ENCODE assay signal across 29 cellular contexts in the genomic region with DNA sequence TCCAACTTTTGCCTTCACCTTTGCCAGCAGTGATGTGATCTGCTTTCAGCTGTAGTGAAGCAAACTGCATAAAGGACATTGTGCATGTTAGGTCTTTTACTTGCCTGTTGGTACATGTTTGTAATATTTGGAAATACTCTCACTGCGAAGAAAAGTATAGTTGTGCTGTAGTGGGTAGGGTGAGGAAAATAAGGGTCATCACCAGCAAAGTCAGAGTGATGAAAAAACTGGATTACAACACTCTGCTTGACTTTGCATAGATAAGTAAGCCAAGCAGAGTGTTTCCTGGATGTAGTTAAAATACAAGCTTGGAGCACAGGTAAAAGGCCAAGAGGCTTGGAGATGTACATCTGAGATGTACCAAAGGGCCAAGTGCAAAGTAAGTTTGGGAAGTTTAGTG. TPM values are rescaled to one million over a fixed set of nuclear protein-coding genes. Genes with fewer than 3 reads are reported as not detected.
DNase-seq lines count a peak whose midpoint lies in the region; ATAC-seq, FAIRE-seq and TF ChIP-seq lines count a peak whose summit lies in the region.
"Had no signal": no experiment of that assay in that cellular context is flagged by ENCODE, and none has a peak within 500 bp of the region (broad histone marks: within the 10 kb centered on the region; RNA-seq: fewer than 3 reads in every experiment).

No MANE protein-coding gene starts in this region.

- no peaks in the 10 kb centered on the region for H3K9me3 Mint-ChIP-seq in CD4-positive, CD25-positive, alpha-beta regulatory T cell
- H3K9me3 Mint-ChIP-seq in naive thymus-derived CD8-positive, alpha-beta T cell = no peaks in the 10 kb centered on the region
- H3K9me3 Mint-ChIP-seq: activated T-cell treated with anti-CD3 and anti-CD28 coated beads, Interleukin-2, amount 50 U/mL, for 4 hours; CD8-positive, alpha-beta memory T cell had no signal

- peak overlapping the region in 2 of 3 donors; percentile 15 to 83 for H3K27ac Mint-ChIP-seq in CD4-positive, CD25-positive, alpha-beta regulatory T cell
- H3K27ac Mint-ChIP-seq in naive thymus-derived CD8-positive, alpha-beta T cell = peak overlapping the region in 9 of 10 donors; percentile 2 to 92 (median 69)
- H3K27ac Mint-ChIP-seq: H9 had no signal

- H3K36me3 ChIP-seq in CD4-positive, CD25-positive, alpha-beta regulatory T cell (ENCODE audit: control insufficient read depth, insufficient read depth, low read length) = no peaks in the 10 kb centered on the region
- H3K36me3 ChIP-seq in bronchial epithelial cell (ENCODE audit: control insufficient read depth, insufficient read depth, low read length) (no peaks in the 10 kb centered on the region), spleen (no peaks in the 10 kb centered on the region)
- H3K36me3 ChIP-seq: esophagus muscularis mucosa, gastroesophageal sphincter, suprapubic skin had no signal

- intact Hi-C loops in spleen (cut with DNase I; ENCODE audit: low total_unique reads) = no loop called here

- POLR2A ChIA-PET in naive thymus-derived CD8-positive, alpha-beta T cell (lab: Charles Lee) = interaction anchor here (0.9 to 10.6 kb wide), 6 partner anchors 9 to 64 kb away, joined by 3 to 63 read pairs (median 5); partner anchors contain the start of gene TGFBR1

- H3K4me3 ChIP-seq in CD4-positive, CD25-positive, alpha-beta regulatory T cell (ENCODE audit: low read depth, low read length) = no peak overlapping the region
- H3K4me3 ChIP-seq in HL-60 (replicated peaks; ENCODE audit: insufficient read depth, low read length) (no peak overlapping the region), bronchial epithelial cell (ENCODE audit: low read depth, low read length) (no peak overlapping the region), spleen (no peak overlapping the region)
- H3K4me3 ChIP-seq: esophagus muscularis mucosa, gastroesophageal sphincter, mucosa of descending colon, suprapubic skin had no signal

- ATAC-seq in CD4-positive, CD25-positive, alpha-beta regulatory T cell (ENCODE audit: low read depth in 2 of 2) = no peak
- ATAC-seq in naive thymus-derived CD8-positive, alpha-beta T cell = no peak
- ATAC-seq: activated T-cell treated with anti-CD3 and anti-CD28 coated beads, Interleukin-2, amount 50 U/mL, for 4 hours; gastroesophageal sphincter; mucosa of descending colon; SK-N-SH treated with all-trans-retinoic acid at 6 μM for 48 hours had no signal

- DNase-seq in CD4-positive, CD25-positive, alpha-beta regulatory T cell = no peak
- DNase-seq in HL-60 (ENCODE audit: low read depth in 1 of 2, low spot score in 1 of 2) (peak in 1 of 2 experiments; percentile 46), bronchial epithelial cell (ENCODE audit: low read depth) (peak; percentile 92), HuH-7.5 (ENCODE audit: low spot score) (no peak), kidney tubule cell (ENCODE audit: low spot score) (no peak), spleen (no peak)
- no peak for DNase-seq in naive thymus-derived CD8-positive, alpha-beta T cell
- DNase-seq: activated CD4-positive, CD25-positive, alpha-beta regulatory T cell; activated CD8-positive, alpha-beta memory T cell treated with anti-CD3 and anti-CD28 coated beads for 24 hours; activated naive CD4-positive, alpha-beta T cell treated with anti-CD3 and anti-CD28 coated beads, Interleukin-2, amount 10 ng/mL, durations not matched to agents 7 days and 5 days; activated T-cell treated with anti-CD3 and anti-CD28 coated beads, Interleukin-2, amount 50 U/mL, for 4 hours; CD8-positive, alpha-beta memory T cell; effector CD4-positive, alpha-beta T cell; H9; KG1; left cardiac atrium; mucosa of descending colon; NCI-H1048; NCI-H1930; NCI-H446; NK-92 treated with Interleukin-12 subunit alpha and Interleukin-12 subunit beta, amount 100 ng/mL, for 24 hours; RPMI8226; stimulated activated CD4-positive, alpha-beta T cell treated with anti-CD3 and anti-CD28 coated beads, Interleukin-12 subunit alpha, Interleukin-12 subunit beta, amount 100 ng/mL, for 4 hours; stimulated activated CD8-positive, alpha-beta memory T cell treated with anti-CD3 and anti-CD28 coated beads, Interleukin-4, amount 100 ng/mL, for 48 hours had no signal

- FAIRE-seq in bronchial epithelial cell (lab: Jason Lieb, UNC) = no peak
- FAIRE-seq: astrocyte had no signal

- no peaks in the 10 kb centered on the region for H3K27me3 ChIP-seq in CD4-positive, CD25-positive, alpha-beta regulatory T cell (ENCODE audit: control insufficient read depth, insufficient read depth, low read length)
- H3K27me3 ChIP-seq in HL-60 (ENCODE audit: insufficient read depth, poor library complexity, severe bottlenecking) (no peaks in the 10 kb centered on the region), bronchial epithelial cell (ENCODE audit: control insufficient read depth, insufficient read depth, low read length) (no peaks in the 10 kb centered on the region), spleen (replicated peaks in 1 of 7) (no peaks in the 10 kb centered on the region)
- H3K27me3 ChIP-seq: esophagus muscularis mucosa, gastroesophageal sphincter, suprapubic skin had no signal

- TF ChIP-seq CTCF in HL-60 (IDR thresholded peaks at IDR 0.05; ENCODE audit: insufficient read depth, low read length) (no peak), bronchial epithelial cell (IDR thresholded peaks at IDR 0.05; ENCODE audit: insufficient read depth, low read length, severe bottlenecking) (no peak), spleen (IDR thresholded peaks at IDR 0.05 in 8 of 11, conservative IDR thresholded peaks at IDR 0.05 in 3 of 11) (no peak)

- H3K27ac ChIP-seq in CD4-positive, CD25-positive, alpha-beta regulatory T cell (ENCODE audit: insufficient read depth, low read length, poor library complexity, severe bottlenecking) = no peak overlapping the region
- H3K27ac ChIP-seq in HL-60 (replicated peaks) (peak overlapping the region; percentile 20; the same call in 1 of the 2 replicates), spleen (peak overlapping the region in 4 of 8 donors; percentile 13 to 85 (median 34))
- H3K27ac ChIP-seq: esophagus muscularis mucosa, gastroesophageal sphincter, suprapubic skin had no signal

- 52 to 91% (median 75%) methylated on average over 1 of the region's 1 CpG for WGBS in spleen, 5 donors

- TF ChIP-seq POLR2A in spleen (IDR thresholded peaks at IDR 0.05) = no peak

- no peaks in the 10 kb centered on the region for H3K9me3 ChIP-seq in CD4-positive, CD25-positive, alpha-beta regulatory T cell (ENCODE audit: control insufficient read depth in 2 of 2, low read length in 2 of 2)
- no peaks in the 10 kb centered on the region for H3K9me3 ChIP-seq in spleen
- H3K9me3 ChIP-seq: esophagus muscularis mucosa, gastroesophageal sphincter, mucosa of descending colon, suprapubic skin had no signal

- peaks cover 42 to 90% (median 69%) of the 10 kb centered on the region in 4 donors for H3K4me1 Mint-ChIP-seq in CD4-positive, CD25-positive, alpha-beta regulatory T cell
- peaks cover 42 to 93% (median 85%) of the 10 kb centered on the region in 4 donors for H3K4me1 Mint-ChIP-seq in naive thymus-derived CD8-positive, alpha-beta T cell

- peaks cover 57% of the 10 kb centered on the region for H3K4me1 ChIP-seq in CD4-positive, CD25-positive, alpha-beta regulatory T cell (ENCODE audit: control insufficient read depth, insufficient read depth, low read length, poor library complexity, severe bottlenecking)
- H3K4me1 ChIP-seq in spleen = peaks cover 18 to 98% (median 58%) of the 10 kb centered on the region in 6 donors

- H3K27me3 Mint-ChIP-seq in CD4-positive, CD25-positive, alpha-beta regulatory T cell = no peaks in the 10 kb centered on the region
- H3K27me3 Mint-ChIP-seq in naive thymus-derived CD8-positive, alpha-beta T cell = no peaks in the 10 kb centered on the region
- H3K27me3 Mint-ChIP-seq: activated naive CD4-positive, alpha-beta T cell treated with anti-CD3 and anti-CD28 coated beads, Interleukin-2, amount 10 ng/mL, durations not matched to agents 7 days and 5 days; CD8-positive, alpha-beta memory T cell had no signal

- peak overlapping the region in 3 of 4 donors; percentile 30 to 60 (median 39) for H3K4me3 Mint-ChIP-seq in CD4-positive, CD25-positive, alpha-beta regulatory T cell
- peak overlapping the region in 8 of 10 donors; percentile 13 to 71 (median 42) for H3K4me3 Mint-ChIP-seq in naive thymus-derived CD8-positive, alpha-beta T cell
- H3K4me3 Mint-ChIP-seq: activated naive CD4-positive, alpha-beta T cell treated with anti-CD3 and anti-CD28 coated beads, Interleukin-2, amount 10 ng/mL, durations not matched to agents 7 days and 5 days; activated T-cell treated with anti-CD3 and anti-CD28 coated beads, Interleukin-2, amount 50 U/mL, for 4 hours; H9 had no signal

- H3K36me3 Mint-ChIP-seq in CD4-positive, CD25-positive, alpha-beta regulatory T cell = peaks cover 7% of the 10 kb centered on the region
- H3K36me3 Mint-ChIP-seq in naive thymus-derived CD8-positive, alpha-beta T cell = peaks cover 0 to 3% (median 0%) of the 10 kb centered on the region in 3 donors

RNA-seq across cellular contexts. Expression of gene TGFBR1, which starts 16.7 kb away (rescaled TPM):
- 24.9 TPM for total RNA-seq in CD4-positive, CD25-positive, alpha-beta regulatory T cell
- polyA plus RNA-seq in CD4-positive, CD25-positive, alpha-beta regulatory T cell = 10 to 100 TPM; 18.0 to 27.0 (median 18.9) TPM
- total RNA-seq in bronchial epithelial cell (58.9 and 110 TPM in 2 replicates), spleen (10 to 100 TPM; 33.5 to 60.8 (median 55.8) TPM)
- total RNA-seq in naive thymus-derived CD8-positive, alpha-beta T cell = 10 to 100 TPM; 43.6 to 45.3 TPM
- polyA plus RNA-seq in naive thymus-derived CD8-positive, alpha-beta T cell = 10 to 100 TPM; 19.2 to 23.6 (median 22.3) TPM
- 10 to 100 TPM in 2 of 3 donors, 1 to 10 TPM in 1; 8.9 to 12.8 (median 10.1) TPM for polyA plus RNA-seq in spleen
